7 cellular contexts compared by ENCODE assay signal in genomic region chr18:61502472-61502871, GRCh38.
A peak's percentile ranks its signal among the peaks of the same experiment; 100 is the strongest.
DNase-seq lines count a peak whose midpoint lies in the region; ATAC-seq and TF ChIP-seq lines count a peak whose summit lies in the region.

No MANE protein-coding gene starts in this region.

- DNase-seq in GM12864 (ENCODE audit: low read depth) (peak; percentile 12), NCI-H2196 treated with DMSO at 0.1 percent for 48 hours (lab: John Stamatoyannopoulos, UW; ENCODE audit: unreplicated experiment) (peak; percentile 4), astrocyte of the hippocampus (ENCODE audit: low read depth, low spot score) (peak; percentile 80), iPS DF 19.7 (ENCODE audit: low read depth, low spot score) (peak; percentile 9), smooth muscle cell of the brain vasculature (ENCODE audit: low read depth, low spot score) (peak; percentile 51)

- peak; percentile 62 for TF ChIP-seq CTCF in GM12864 (IDR thresholded peaks at IDR 0.05; ENCODE audit: low read depth, low read length, missing control alignments)

- H3K4me3 ChIP-seq in GM12864 (ENCODE audit: low read depth, low read length): no peak overlapping the region

- ATAC-seq in HG02678 (IDR thresholded peaks at IDR 0.05; ENCODE audit: unreplicated experiment): peak; percentile 59
- no peak for ATAC-seq in HG03280 (IDR thresholded peaks at IDR 0.05; ENCODE audit: unreplicated experiment)

Comparison
In these comparisons a context has a peak if more than half of its experiments do, and no peak if none do; other contexts are left out.
1. DNase-seq: peak in every context shown above with its lines; median percentile 80 in astrocyte of the hippocampus; 51 in smooth muscle cell of the brain vasculature; 12 in GM12864; 9 in iPS DF 19.7; 4 in NCI-H2196 treated with DMSO at 0.1 percent for 48 hours.